Comparison of ENCODE assay signal across 8 cellular contexts in genomic region chr3:124584552-124585391, GRCh38.
DNase-seq lines count a peak whose midpoint lies in the region; ATAC-seq, FAIRE-seq and TF ChIP-seq lines count a peak whose summit lies in the region.

No MANE protein-coding gene starts in this region.

- H3K9me3 ChIP-seq in psoas muscle, result no peaks in the 10 kb centered on the region

- H3K27me3 ChIP-seq in psoas muscle (ENCODE audit: insufficient read depth in 3 of 3, low read length in 2 of 3), result no peaks in the 10 kb centered on the region

- H3K4me1 Mint-ChIP-seq in activated naive CD8-positive, alpha-beta T cell treated with anti-CD3 and anti-CD28 coated beads for 36 hours, result peaks cover 27% of the 10 kb centered on the region

- peak; percentile 35 for DNase-seq in GM12891 (ENCODE audit: insufficient read length, low spot score)
- peak; percentile 29 for DNase-seq in OCI-M1 (lab: John Stamatoyannopoulos, UW)
- DNase-seq in activated naive CD8-positive, alpha-beta T cell treated with anti-CD3 and anti-CD28 coated beads for 36 hours, result peak; percentile 39
- peak; percentile 48 for DNase-seq in hepatic stellate cell (ENCODE audit: low spot score)
- peak; percentile 77 to 89 for DNase-seq in psoas muscle
- no peak for DNase-seq in SW 1271 (lab: John Stamatoyannopoulos, UW)
- DNase-seq in NOMO-1 (lab: John Stamatoyannopoulos, UW; ENCODE audit: unreplicated experiment in 2 of 2), result no peak

- H3K27me3 Mint-ChIP-seq in activated naive CD8-positive, alpha-beta T cell treated with anti-CD3 and anti-CD28 coated beads for 36 hours, result peaks cover 74% of the 10 kb centered on the region

- H3K4me3 ChIP-seq in psoas muscle, result peak overlapping the region; percentile 74

- H3K4me3 Mint-ChIP-seq in activated naive CD8-positive, alpha-beta T cell treated with anti-CD3 and anti-CD28 coated beads for 36 hours, result peak overlapping the region; percentile 81

- H3K27ac ChIP-seq in psoas muscle, result peak overlapping the region; percentile 81

- H3K27ac Mint-ChIP-seq in activated naive CD8-positive, alpha-beta T cell treated with anti-CD3 and anti-CD28 coated beads for 36 hours, result peak overlapping the region; percentile 67

- no peak for TF ChIP-seq POLR2A in GM12891 (IDR thresholded peaks at IDR 0.05; ENCODE audit: low read depth, low read length)

- H3K36me3 ChIP-seq in psoas muscle (ENCODE audit: insufficient read depth in 1 of 2, low read depth in 1 of 2), result no peaks in the 10 kb centered on the region

- 1 to 2% (median 1%) methylated on average over 53 to 59 of the region's 59 CpGs for WGBS in psoas muscle, 3 donors

- FAIRE-seq in GM12891 (lab: Jason Lieb, UNC), result peak; percentile 71

- H3K36me3 Mint-ChIP-seq in activated naive CD8-positive, alpha-beta T cell treated with anti-CD3 and anti-CD28 coated beads for 36 hours, result peaks cover 5% of the 10 kb centered on the region

- H3K4me1 ChIP-seq in psoas muscle, result peaks cover 15% of the 10 kb centered on the region

- no peak for TF ChIP-seq CTCF in psoas muscle (IDR thresholded peaks at IDR 0.05)

- intact Hi-C loops in psoas muscle (cut with DNase I), result no loop called here

- no peaks in the 10 kb centered on the region for H3K9me3 Mint-ChIP-seq in activated naive CD8-positive, alpha-beta T cell treated with anti-CD3 and anti-CD28 coated beads for 36 hours

- ATAC-seq in psoas muscle (peak; percentile 96 to 98 (median 97)), HG03139 (IDR thresholded peaks at IDR 0.05; ENCODE audit: unreplicated experiment) (no peak)

TF ChIP-seq in GM12891, 5 proteins besides CTCF, POLR2A, EP300 and RAD21:
- TF ChIP-seq PAX5 (IDR thresholded peaks at IDR 0.05; ENCODE audit: insufficient read depth, low read length, severe bottlenecking) (no peak), POLR2AphosphoS5 (IDR thresholded peaks at IDR 0.05; ENCODE audit: low read depth, low read length) (no peak), SPI1 (IDR thresholded peaks at IDR 0.05; ENCODE audit: low read depth, low read length) (no peak), TAF1 (IDR thresholded peaks at IDR 0.05; ENCODE audit: low read depth, low read length) (no peak), POU2F2 (IDR thresholded peaks at IDR 0.05; ENCODE audit: low read depth, low read length) (no peak)

Comparison
In these comparisons a context has a peak if more than half of its experiments do, and no peak if none do; other contexts are left out.
1. DNase-seq: peak in GM12891 (single experiment), OCI-M1 (single experiment), activated naive CD8-positive, alpha-beta T cell treated with anti-CD3 and anti-CD28 coated beads for 36 hours (single experiment), hepatic stellate cell (single experiment) and psoas muscle (2 of 2); none in SW 1271 (0 of 2) and NOMO-1 (0 of 2).